In genomic region chr11:10305964-10306918, GRCh38 we compare ENCODE assay signal across 8 cellular contexts. TPM values are rescaled to one million over a fixed set of nuclear protein-coding genes. Genes with fewer than 3 reads are reported as not detected.
DNase-seq lines count a peak whose midpoint lies in the region; ATAC-seq and TF ChIP-seq lines count a peak whose summit lies in the region.

No MANE protein-coding gene starts in this region.

- H2AFZ ChIP-seq in OCI-LY3 (ENCODE audit: low read depth, low read length): no peak overlapping the region

- peaks cover 77% of the 10 kb centered on the region for H3K27me3 ChIP-seq in OCI-LY3 (ENCODE audit: low read depth, low read length)
- H3K27me3 ChIP-seq in duodenal mucosa (ENCODE audit: control insufficient read depth in 1 of 2, insufficient read depth in 2 of 2, low read length in 2 of 2): peaks cover 13 to 15% of the 10 kb centered on the region in 2 donors
- peaks cover 21% of the 10 kb centered on the region for H3K27me3 ChIP-seq in mononuclear cell (ENCODE audit: insufficient read depth, low read length)
- no peaks in the 10 kb centered on the region for H3K27me3 ChIP-seq in vagina

- DNase-seq in GM12865 (ENCODE audit: low read depth) (peak; percentile 14), vagina (ENCODE audit: extremely low spot score in 2 of 2) (no peak), medulla oblongata (ENCODE audit: extremely low spot score) (no peak)
- no peak for DNase-seq in effector CD4-positive, alpha-beta T cell

- H3K4me3 ChIP-seq in GM12865 (ENCODE audit: low read depth, low read length) (peak overlapping the region; percentile 71), OCI-LY3 (ENCODE audit: low read length) (peak overlapping the region; percentile 78; the same call in 1 of the 2 replicates), duodenal mucosa (ENCODE audit: low read depth in 1 of 2, low read length in 2 of 2) (peak overlapping the region; percentile 90 to 99), mononuclear cell (ENCODE audit: low read length) (peak overlapping the region; percentile 84), vagina (peak overlapping the region; percentile 84 to 85)

- H3K79me2 ChIP-seq in OCI-LY3 (ENCODE audit: low read length): no peaks in the 10 kb centered on the region

- intact Hi-C loops in vagina (cut with DNase I): loop anchor here (5.0 to 10.0 kb wide), 4 partner anchors 321 to 691 kb away; no protein-coding TSS in a partner anchor

- H3K36me3 ChIP-seq in OCI-LY3 (replicated peaks; ENCODE audit: low read depth, low read length) (no peaks in the 10 kb centered on the region), duodenal mucosa (ENCODE audit: control insufficient read depth in 1 of 2, insufficient read depth in 2 of 2, low read length in 2 of 2) (no peaks in the 10 kb centered on the region), vagina (no peaks in the 10 kb centered on the region)

- H3K27ac ChIP-seq in OCI-LY3 (ENCODE audit: low read length) (no peak overlapping the region), duodenal mucosa (ENCODE audit: low read depth, low read length) (peak overlapping the region; percentile 46), vagina (peak overlapping the region; percentile 96)

- TF ChIP-seq CTCF in GM12865 (IDR thresholded peaks at IDR 0.05; ENCODE audit: insufficient read depth, low read depth, low read length, missing control alignments): no peak
- no peak for TF ChIP-seq CTCF in OCI-LY3 (IDR thresholded peaks at IDR 0.05; ENCODE audit: low read depth, low read length)
- TF ChIP-seq CTCF in vagina (IDR thresholded peaks at IDR 0.05): no peak

- no peaks in the 10 kb centered on the region for H4K20me1 ChIP-seq in OCI-LY3 (ENCODE audit: insufficient read depth, low read length)

- no peak for TF ChIP-seq POLR2A in vagina (IDR thresholded peaks at IDR 0.05)

- no peak for ATAC-seq in HG03196 (IDR thresholded peaks at IDR 0.05; ENCODE audit: unreplicated experiment)

- H3K9ac ChIP-seq in OCI-LY3 (ENCODE audit: low read length) (no peak overlapping the region), duodenal mucosa (ENCODE audit: low read depth in 1 of 2, low read length in 2 of 2) (peak overlapping the region; percentile 66 to 81)

- peaks cover 48% of the 10 kb centered on the region for H3K4me1 ChIP-seq in OCI-LY3 (ENCODE audit: low read length)
- peaks cover 41 to 69% of the 10 kb centered on the region in 2 donors for H3K4me1 ChIP-seq in duodenal mucosa (ENCODE audit: control insufficient read depth in 1 of 2, insufficient read depth in 2 of 2, low read length in 2 of 2)
- H3K4me1 ChIP-seq in mononuclear cell (ENCODE audit: insufficient read depth, low read length): peaks cover 63% of the 10 kb centered on the region
- H3K4me1 ChIP-seq in vagina: peaks cover 52% of the 10 kb centered on the region

- no peak overlapping the region for H3K4me2 ChIP-seq in OCI-LY3 (ENCODE audit: low read length)

- H3K9me3 ChIP-seq in OCI-LY3 (ENCODE audit: insufficient read depth, low read length) (no peaks in the 10 kb centered on the region), duodenal mucosa (ENCODE audit: control insufficient read depth in 1 of 2, low read length in 2 of 2) (no peaks in the 10 kb centered on the region), mononuclear cell (ENCODE audit: low read depth, low read length) (no peaks in the 10 kb centered on the region), vagina (no peaks in the 10 kb centered on the region)

RNA-seq across cellular contexts. Expression of gene ADM, which starts 1.4 kb away (rescaled TPM):
- total RNA-seq in mononuclear cell: 93.5 TPM
- total RNA-seq in vagina: 130 TPM

RNA-seq across cellular contexts. Expression of gene SBF2, which starts 12.2 kb away (rescaled TPM):
- total RNA-seq in mononuclear cell (35.1 TPM), vagina (69.5 TPM)
